ENCODE assay signal across 8 cellular contexts in genomic region chr9:33290247-33290993, GRCh38. TPM values are rescaled to one million over a fixed set of nuclear protein-coding genes. Genes with fewer than 3 reads are reported as not detected.
A peak's percentile ranks its signal among the peaks of the same experiment; 100 is the strongest.
DNase-seq lines count a peak whose midpoint lies in the region; ATAC-seq and TF ChIP-seq lines count a peak whose summit lies in the region.

NFX1 (plus strand) TSS chr9:33290516; CDS start chr9:33290573, 57 bp downstream.

- peaks cover 22% of the 10 kb centered on the region for H3F3A ChIP-seq in SK-N-SH (replicated peaks; ENCODE audit: insufficient read depth)

- CTCF ChIA-PET in SK-N-SH (lab: Yijun Ruan, JAX): interaction anchor here (1.2 to 1.6 kb wide), 2 partner anchors 64 to 163 kb away, joined by 3 to 6 read pairs; no protein-coding TSS in a partner anchor

- H3K27me3 ChIP-seq in SK-N-SH (ENCODE audit: insufficient read depth) (no peaks in the 10 kb centered on the region), gastroesophageal sphincter (no peaks in the 10 kb centered on the region)

- H3K9me2 ChIP-seq in SK-N-SH: no peaks in the 10 kb centered on the region

- H3K9me3 ChIP-seq in SK-N-SH: no peaks in the 10 kb centered on the region
- H3K9me3 ChIP-seq in gastroesophageal sphincter: no peaks in the 10 kb centered on the region

- 3% methylated on average over 27 of the region's 60 CpGs for WGBS in SK-N-SH (ENCODE audit: low lambda C conversion rate)
- 0% methylated on average over 3 to 9 of the region's 60 CpGs for WGBS in gastroesophageal sphincter (ENCODE audit: low coverage in 1 of 2), 2 donors

- peak within 1 kb of the TSS; percentile 79 for H3K4me2 ChIP-seq in SK-N-SH

- no peak for TF ChIP-seq RAD21 in SK-N-SH (IDR thresholded peaks at IDR 0.05; ENCODE audit: low read length)

- H3K27ac ChIP-seq in SK-N-SH (ENCODE audit: low read depth in 2 of 2, low read length in 1 of 2) (peak within 1 kb of the TSS; percentile 94 to 98), gastroesophageal sphincter (peak within 1 kb of the TSS; percentile 85 to 97 (median 94))

- TF ChIP-seq POLR2A in gastroesophageal sphincter (IDR thresholded peaks at IDR 0.05): peak; percentile 89 to 92

- H3K36me3 ChIP-seq in SK-N-SH (replicated peaks in 1 of 2; ENCODE audit: control insufficient read depth in 1 of 2, insufficient read depth in 2 of 2, low read length in 1 of 2): peaks cover 34 to 46% of the 10 kb centered on the region in 2 experiments
- peaks cover 0 to 38% of the 10 kb centered on the region in 2 donors for H3K36me3 ChIP-seq in gastroesophageal sphincter

- peak in 1 of 2 experiments; percentile 53; a peak in 2 of 4 replicates for TF ChIP-seq EP300 in SK-N-SH (IDR thresholded peaks at IDR 0.05; ENCODE audit: borderline replicate concordance in 1 of 2, low read depth in 1 of 2, low read length in 1 of 2)
- TF ChIP-seq EP300 in gastroesophageal sphincter (IDR thresholded peaks at IDR 0.05): peak; percentile 3

- peak within 1 kb of the TSS; percentile 80 to 83 for H3K4me3 ChIP-seq in SK-N-SH (ENCODE audit: low read depth in 2 of 2, low read length in 1 of 2)
- peak within 1 kb of the TSS; percentile 48 to 80 for H3K4me3 ChIP-seq in gastroesophageal sphincter

- no peak for TF ChIP-seq CTCF in SK-N-SH (IDR thresholded peaks at IDR 0.05)
- peak in 1 of 4 experiments; percentile 5 for TF ChIP-seq CTCF in gastroesophageal sphincter (IDR thresholded peaks at IDR 0.05)

- H2AFZ ChIP-seq in SK-N-SH (ENCODE audit: low read depth): peak within 1 kb of the TSS; percentile 74

- POLR2A ChIA-PET in SK-N-SH (lab: Yijun Ruan, JAX): interaction anchor here (0.8 to 2.1 kb wide), 4 partner anchors 16 to 740 kb away, joined by 3 to 10 read pairs (median 4); partner anchors contain the start of genes BAG1 and CHMP5

- H3K4me1 ChIP-seq in SK-N-SH (ENCODE audit: control insufficient read depth in 1 of 2, insufficient read depth in 2 of 2, low read depth in 1 of 2, low read length in 1 of 2): peaks cover 0 to 11% of the 10 kb centered on the region in 2 experiments; a peak in 2 of 4 replicates
- peaks cover 0 to 68% (median 25%) of the 10 kb centered on the region in 3 donors for H3K4me1 ChIP-seq in gastroesophageal sphincter

- ATAC-seq in HG02571 (IDR thresholded peaks at IDR 0.05; ENCODE audit: unreplicated experiment): peak; percentile 83
- ATAC-seq in gastroesophageal sphincter: peak; percentile 94

- peak within 1 kb of the TSS; percentile 84 for H3K9ac ChIP-seq in SK-N-SH

- peaks cover 50% of the 10 kb centered on the region for H3K79me2 ChIP-seq in SK-N-SH (ENCODE audit: insufficient read depth)

- H4K20me1 ChIP-seq in SK-N-SH (ENCODE audit: insufficient read depth): no peaks in the 10 kb centered on the region

- peak; percentile 98 for DNase-seq in GM04504 (ENCODE audit: low read depth)
- DNase-seq in NCI-H1048 (lab: John Stamatoyannopoulos, UW): peak; percentile 91
- DNase-seq in SK-N-SH: peak; percentile 94
- DNase-seq in activated naive CD4-positive, alpha-beta T cell treated with anti-CD3 and anti-CD28 coated beads, Interleukin-2, amount 50 U/mL, for 16 hours: peak; percentile 98
- peak; percentile 97 for DNase-seq in non-pigmented ciliary epithelial cell (ENCODE audit: low read depth)
- peak; percentile 98 for DNase-seq in superior temporal gyrus (ENCODE audit: extremely low spot score)

TF ChIP-seq in SK-N-SH, 30 proteins besides CTCF, POLR2A, EP300 and RAD21 (continues in another document):
- TF ChIP-seq REST (IDR thresholded peaks at IDR 0.05; ENCODE audit: low read depth, low read length) (no peak), FOXM1 (IDR thresholded peaks at IDR 0.05; ENCODE audit: low read depth) (no peak), YY1 (IDR thresholded peaks at IDR 0.05; ENCODE audit: low read depth) (peak; percentile 35; the same call in 1 of the 2 replicates), JUND (IDR thresholded peaks at IDR 0.05) (no peak), USF1 (IDR thresholded peaks at IDR 0.05; ENCODE audit: borderline replicate concordance, low read depth) (peak; percentile 99), ZBTB33 (IDR thresholded peaks at IDR 0.05; ENCODE audit: borderline replicate concordance, low read depth) (peak; percentile 85; the same call in 1 of the 2 replicates), NFIC (IDR thresholded peaks at IDR 0.05; ENCODE audit: borderline replicate concordance) (no peak; the same call in 1 of the 2 replicates), MAX (IDR thresholded peaks at IDR 0.05; ENCODE audit: low read depth) (peak; percentile 98), RCOR1 (IDR thresholded peaks at IDR 0.05; ENCODE audit: low read length) (peak; percentile 61), RFX5 (IDR thresholded peaks at IDR 0.05; ENCODE audit: low read length) (0 out of 2 replicates have a peak, but pooled peaks have one; percentile 23), FOSL2 (IDR thresholded peaks at IDR 0.05; ENCODE audit: borderline replicate concordance, low read depth) (no peak), USF2 (IDR thresholded peaks at IDR 0.05; ENCODE audit: borderline replicate concordance, low read depth, low read length) (peak; percentile 93), TCF12 (IDR thresholded peaks at IDR 0.05) (0 out of 2 replicates have a peak, but pooled peaks have one; percentile 18), TAF1 (IDR thresholded peaks at IDR 0.05; ENCODE audit: borderline replicate concordance, low read depth, low read length) (peak; percentile 68), SMC3 (IDR thresholded peaks at IDR 0.05; ENCODE audit: low read depth, low read length) (no peak), MEF2A (IDR thresholded peaks at IDR 0.05; ENCODE audit: borderline replicate concordance, low read depth) (0 out of 2 replicates have a peak, but pooled peaks have one; percentile 76), SIN3A (IDR thresholded peaks at IDR 0.05; ENCODE audit: borderline replicate concordance, low read depth, low read length) (peak; percentile 93), TEAD4 (IDR thresholded peaks at IDR 0.05; ENCODE audit: borderline replicate concordance, insufficient read depth) (no peak)

RNA-seq across cellular contexts. Expression of gene NFX1, which starts in this region (rescaled TPM):
- 19.6 and 27.6 TPM in 2 replicates for polyA plus RNA-seq in SK-N-SH (2012; rRNA removed)
- 17.3 and 18.6 TPM in 2 replicates for polyA plus RNA-seq in SK-N-SH (2012; cell fraction: cytosol; rRNA removed)
- 30.8 and 45.4 TPM in 2 replicates for polyA plus RNA-seq in SK-N-SH (2012; cell fraction: nucleus; rRNA removed)
- 10 to 100 TPM; 31.7 to 53.9 (median 42.3) TPM for total RNA-seq in gastroesophageal sphincter

Comparison
In these comparisons a context has a peak if more than half of its experiments do, and no peak if none do; other contexts are left out.
1. Peak in every context shown above with its lines: DNase-seq, ATAC-seq, H3K4me3 ChIP-seq and H3K27ac ChIP-seq.